Comparison of ENCODE assay signal across 8 cellular contexts in genomic region chr11:121575250-121575962, GRCh38.
DNase-seq lines count a peak whose midpoint lies in the region; ATAC-seq, FAIRE-seq and TF ChIP-seq lines count a peak whose summit lies in the region.

No MANE protein-coding gene starts in this region.

- intact Hi-C loops in dendritic cell treated with granulocyte-macrophage colony-stimulating factor and Interleukin-4, amounts not matched to agents 40 ng/mL and 50 ng/mL, for 4 days (cut with micrococcal nuclease) = loop anchor here (10.0 kb wide), 1 partner anchor 121 kb away; the partner anchor contains the start of genes SORL1 and SORL1-AS1
- intact Hi-C loops in pancreas (cut with DNase I) = no loop called here

- peaks cover 8% of the 10 kb centered on the region for H3K9me3 Mint-ChIP-seq in dendritic cell treated with granulocyte-macrophage colony-stimulating factor and Interleukin-4, amounts not matched to agents 40 ng/mL and 50 ng/mL, for 4 days

- peak; percentile 29 for DNase-seq in AG04450 (ENCODE audit: low read depth, low spot score)
- DNase-seq in pancreas = peak in 2 of 6 donors; percentile 5 to 67
- no peak for DNase-seq in HK-2 (ENCODE audit: unreplicated experiment)
- no peak for DNase-seq in NCI-H345 (lab: John Stamatoyannopoulos, UW)
- no peak for DNase-seq in activated CD4-positive, alpha-beta T cell treated with anti-CD3 and anti-CD28 coated beads, Interleukin-2, amount 50 U/mL, for 1 hour

- peaks cover 31% of the 10 kb centered on the region for H3K27me3 Mint-ChIP-seq in dendritic cell treated with granulocyte-macrophage colony-stimulating factor and Interleukin-4, amounts not matched to agents 40 ng/mL and 50 ng/mL, for 4 days

- POLR2A ChIA-PET in AG04450 (lab: Yijun Ruan, JAX) = no interaction called here

- H3K27me3 ChIP-seq in AG04450 (ENCODE audit: control insufficient read depth, insufficient read depth, low read length) (peaks cover 8% of the 10 kb centered on the region), pancreas (no peaks in the 10 kb centered on the region)

- H3K27ac ChIP-seq in AG04450 (ENCODE audit: low read depth, low read length) (no peak overlapping the region), pancreas (peak overlapping the region in 1 of 4 donors; percentile 25)

- 58 to 66% methylated on average over 10 of the region's 10 CpGs for whole genome bisulfite sequencing in pancreas, 2 donors

- H3K36me3 Mint-ChIP-seq in dendritic cell treated with granulocyte-macrophage colony-stimulating factor and Interleukin-4, amounts not matched to agents 40 ng/mL and 50 ng/mL, for 4 days (ENCODE audit: low read depth) = peaks cover 64% of the 10 kb centered on the region

- FAIRE-seq in pancreas (lab: Jason Lieb, UNC) = no peak

- H3K4me1 ChIP-seq in pancreas = no peaks in the 10 kb centered on the region

- H3K4me3 Mint-ChIP-seq in dendritic cell treated with granulocyte-macrophage colony-stimulating factor and Interleukin-4, amounts not matched to agents 40 ng/mL and 50 ng/mL, for 4 days = no peak overlapping the region

- TF ChIP-seq CTCF in AG04450 (IDR thresholded peaks at IDR 0.05; ENCODE audit: low read depth, low read length) (no peak), pancreas (IDR thresholded peaks at IDR 0.05) (no peak)

- ATAC-seq in GM19438 (IDR thresholded peaks at IDR 0.05; ENCODE audit: low read depth, unreplicated experiment) (peak; percentile 56), HG03558 (IDR thresholded peaks at IDR 0.05; ENCODE audit: extremely low read depth, unreplicated experiment) (peak; percentile 36), pancreas (peak in 3 of 4 donors; percentile 58 to 85 (median 79))

- peaks cover 81% of the 10 kb centered on the region for H3K4me1 Mint-ChIP-seq in dendritic cell treated with granulocyte-macrophage colony-stimulating factor and Interleukin-4, amounts not matched to agents 40 ng/mL and 50 ng/mL, for 4 days (ENCODE audit: low read depth)

- H3K36me3 ChIP-seq in pancreas = no peaks in the 10 kb centered on the region

- peak overlapping the region; percentile 6 for H3K27ac Mint-ChIP-seq in dendritic cell treated with granulocyte-macrophage colony-stimulating factor and Interleukin-4, amounts not matched to agents 40 ng/mL and 50 ng/mL, for 4 days

- CTCF ChIA-PET in AG04450 (lab: Charles Lee) = interaction anchor here (0.6 kb wide), 1 partner anchor 942 kb away, joined by 7 read pairs; no protein-coding TSS in a partner anchor

- H3K9me3 ChIP-seq in AG04450 (ENCODE audit: control insufficient read depth, insufficient read depth, low read length) (peaks cover under 1% of the 10 kb centered on the region; the same call in 1 of the 2 replicates), pancreas (no peaks in the 10 kb centered on the region)

- H3K4me3 ChIP-seq in AG04450 (ENCODE audit: low read depth, low read length) (no peak overlapping the region), pancreas (no peak overlapping the region)
